ENCODE assay signal across 1 cellular context in the genomic region with DNA sequence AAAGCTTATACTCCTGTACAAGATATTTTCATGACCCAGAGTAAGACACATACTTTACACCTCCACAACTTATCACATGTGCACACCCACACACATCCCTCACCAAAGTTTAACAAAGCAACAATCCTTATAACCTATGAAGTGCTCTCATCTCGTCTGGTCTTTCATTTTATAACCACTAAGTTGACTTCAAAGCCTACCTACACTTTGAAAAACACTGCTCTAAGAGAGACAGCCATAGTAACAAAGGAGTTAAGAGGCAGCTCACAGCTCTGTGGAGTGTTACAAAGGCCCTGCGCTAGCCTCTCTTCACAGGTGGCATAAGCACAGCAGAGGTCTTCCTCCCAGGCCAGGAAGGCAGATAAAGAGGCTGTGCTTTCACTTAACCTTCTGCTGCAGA.
TF ChIP-seq lines count a peak whose summit lies in the region.

No MANE protein-coding gene starts in this region.

TF ChIP-seq in GM23338, 12 proteins besides CTCF, POLR2A, EP300 and RAD21 (continued from another document):
- TF ChIP-seq, protein P1, sequence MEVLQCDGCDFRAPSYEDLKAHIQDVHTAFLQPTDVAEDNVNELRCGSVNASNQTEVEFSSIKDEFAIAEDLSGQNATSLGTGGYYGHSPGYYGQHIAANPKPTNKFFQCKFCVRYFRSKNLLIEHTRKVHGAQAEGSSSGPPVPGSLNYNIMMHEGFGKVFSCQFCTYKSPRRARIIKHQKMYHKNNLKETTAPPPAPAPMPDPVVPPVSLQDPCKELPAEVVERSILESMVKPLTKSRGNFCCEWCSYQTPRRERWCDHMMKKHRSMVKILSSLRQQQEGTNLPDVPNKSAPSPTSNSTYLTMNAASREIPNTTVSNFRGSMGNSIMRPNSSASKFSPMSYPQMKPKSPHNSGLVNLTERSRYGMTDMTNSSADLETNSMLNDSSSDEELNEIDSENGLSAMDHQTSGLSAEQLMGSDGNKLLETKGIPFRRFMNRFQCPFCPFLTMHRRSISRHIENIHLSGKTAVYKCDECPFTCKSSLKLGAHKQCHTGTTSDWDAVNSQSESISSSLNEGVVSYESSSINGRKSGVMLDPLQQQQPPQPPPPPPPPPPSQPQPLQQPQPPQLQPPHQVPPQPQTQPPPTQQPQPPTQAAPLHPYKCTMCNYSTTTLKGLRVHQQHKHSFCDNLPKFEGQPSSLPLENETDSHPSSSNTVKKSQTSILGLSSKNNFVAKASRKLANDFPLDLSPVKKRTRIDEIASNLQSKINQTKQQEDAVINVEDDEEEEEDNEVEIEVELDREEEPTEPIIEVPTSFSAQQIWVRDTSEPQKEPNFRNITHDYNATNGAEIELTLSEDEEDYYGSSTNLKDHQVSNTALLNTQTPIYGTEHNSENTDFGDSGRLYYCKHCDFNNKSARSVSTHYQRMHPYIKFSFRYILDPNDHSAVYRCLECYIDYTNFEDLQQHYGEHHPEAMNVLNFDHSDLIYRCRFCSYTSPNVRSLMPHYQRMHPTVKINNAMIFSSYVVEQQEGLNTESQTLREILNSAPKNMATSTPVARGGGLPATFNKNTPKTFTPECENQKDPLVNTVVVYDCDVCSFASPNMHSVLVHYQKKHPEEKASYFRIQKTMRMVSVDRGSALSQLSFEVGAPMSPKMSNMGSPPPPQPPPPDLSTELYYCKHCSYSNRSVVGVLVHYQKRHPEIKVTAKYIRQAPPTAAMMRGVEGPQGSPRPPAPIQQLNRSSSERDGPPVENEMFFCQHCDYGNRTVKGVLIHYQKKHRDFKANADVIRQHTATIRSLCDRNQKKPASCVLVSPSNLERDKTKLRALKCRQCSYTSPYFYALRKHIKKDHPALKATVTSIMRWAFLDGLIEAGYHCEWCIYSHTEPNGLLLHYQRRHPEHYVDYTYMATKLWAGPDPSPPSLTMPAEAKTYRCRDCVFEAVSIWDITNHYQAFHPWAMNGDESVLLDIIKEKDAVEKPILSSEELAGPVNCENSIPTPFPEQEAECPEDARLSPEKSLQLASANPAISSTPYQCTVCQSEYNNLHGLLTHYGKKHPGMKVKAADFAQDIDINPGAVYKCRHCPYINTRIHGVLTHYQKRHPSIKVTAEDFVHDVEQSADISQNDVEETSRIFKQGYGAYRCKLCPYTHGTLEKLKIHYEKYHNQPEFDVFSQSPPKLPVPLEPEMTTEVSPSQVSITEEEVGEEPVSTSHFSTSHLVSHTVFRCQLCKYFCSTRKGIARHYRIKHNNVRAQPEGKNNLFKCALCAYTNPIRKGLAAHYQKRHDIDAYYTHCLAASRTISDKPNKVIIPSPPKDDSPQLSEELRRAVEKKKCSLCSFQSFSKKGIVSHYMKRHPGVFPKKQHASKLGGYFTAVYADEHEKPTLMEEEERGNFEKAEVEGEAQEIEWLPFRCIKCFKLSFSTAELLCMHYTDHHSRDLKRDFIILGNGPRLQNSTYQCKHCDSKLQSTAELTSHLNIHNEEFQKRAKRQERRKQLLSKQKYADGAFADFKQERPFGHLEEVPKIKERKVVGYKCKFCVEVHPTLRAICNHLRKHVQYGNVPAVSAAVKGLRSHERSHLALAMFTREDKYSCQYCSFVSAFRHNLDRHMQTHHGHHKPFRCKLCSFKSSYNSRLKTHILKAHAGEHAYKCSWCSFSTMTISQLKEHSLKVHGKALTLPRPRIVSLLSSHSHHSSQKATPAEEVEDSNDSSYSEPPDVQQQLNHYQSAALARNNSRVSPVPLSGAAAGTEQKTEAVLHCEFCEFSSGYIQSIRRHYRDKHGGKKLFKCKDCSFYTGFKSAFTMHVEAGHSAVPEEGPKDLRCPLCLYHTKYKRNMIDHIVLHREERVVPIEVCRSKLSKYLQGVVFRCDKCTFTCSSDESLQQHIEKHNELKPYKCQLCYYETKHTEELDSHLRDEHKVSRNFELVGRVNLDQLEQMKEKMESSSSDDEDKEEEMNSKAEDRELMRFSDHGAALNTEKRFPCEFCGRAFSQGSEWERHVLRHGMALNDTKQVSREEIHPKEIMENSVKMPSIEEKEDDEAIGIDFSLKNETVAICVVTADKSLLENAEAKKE (CRISPR knock-in tag; IDR thresholded peaks at IDR 0.05) = no peak
- TF ChIP-seq NANOG (IDR thresholded peaks at IDR 0.05; ENCODE audit: borderline replicate concordance) (no peak), EZH2phosphoT487 (IDR thresholded peaks at IDR 0.05; ENCODE audit: unreplicated experiment) (no peak)
- TF ChIP-seq, protein P2, sequence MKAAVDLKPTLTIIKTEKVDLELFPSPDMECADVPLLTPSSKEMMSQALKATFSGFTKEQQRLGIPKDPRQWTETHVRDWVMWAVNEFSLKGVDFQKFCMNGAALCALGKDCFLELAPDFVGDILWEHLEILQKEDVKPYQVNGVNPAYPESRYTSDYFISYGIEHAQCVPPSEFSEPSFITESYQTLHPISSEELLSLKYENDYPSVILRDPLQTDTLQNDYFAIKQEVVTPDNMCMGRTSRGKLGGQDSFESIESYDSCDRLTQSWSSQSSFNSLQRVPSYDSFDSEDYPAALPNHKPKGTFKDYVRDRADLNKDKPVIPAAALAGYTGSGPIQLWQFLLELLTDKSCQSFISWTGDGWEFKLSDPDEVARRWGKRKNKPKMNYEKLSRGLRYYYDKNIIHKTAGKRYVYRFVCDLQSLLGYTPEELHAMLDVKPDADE (IDR thresholded peaks at IDR 0.05) = no peak
